Comparison of ENCODE assay signal across 8 cellular contexts in genomic region chr5:42005561-42006153, GRCh38.
DNase-seq lines count a peak whose midpoint lies in the region; ATAC-seq and TF ChIP-seq lines count a peak whose summit lies in the region.

No MANE protein-coding gene starts in this region.

- peak; percentile 58 to 73 (median 72) for TF ChIP-seq CTCF in right lobe of liver (IDR thresholded peaks at IDR 0.05)

- TF ChIP-seq POLR2A in right lobe of liver (IDR thresholded peaks at IDR 0.05) = no peak

- H2AFZ ChIP-seq in Karpas-422 (ENCODE audit: low read length) = no peak overlapping the region

- intact Hi-C loops in right lobe of liver (cut with DNase I) = no loop called here

- DNase-seq in DMS53 (lab: John Stamatoyannopoulos, UW) = peak; percentile 44
- peak; percentile 69 for DNase-seq in Karpas-422
- DNase-seq in amniotic epithelial cell (ENCODE audit: low read depth) = peak; percentile 15
- DNase-seq in right lobe of liver = no peak
- DNase-seq in stimulated activated CD4-positive, alpha-beta T cell treated with anti-CD3 and anti-CD28 coated beads, Interleukin-4, amount 100 ng/mL, for 1 hour = no peak
- no peak for DNase-seq in activated naive CD4-positive, alpha-beta T cell (lab: John Stamatoyannopoulos, UW)
- no peak for DNase-seq in NCI-H1048 (lab: John Stamatoyannopoulos, UW)

- H3K4me1 ChIP-seq in Karpas-422 (ENCODE audit: low read length) (no peaks in the 10 kb centered on the region), right lobe of liver (no peaks in the 10 kb centered on the region)

- no peaks in the 10 kb centered on the region for H4K20me1 ChIP-seq in Karpas-422 (ENCODE audit: insufficient read depth, low read depth, low read length)

- no peak overlapping the region for H3K4me2 ChIP-seq in Karpas-422 (ENCODE audit: low read depth, low read length, poor library complexity, severe bottlenecking)

- H3K9me3 ChIP-seq in Karpas-422 (ENCODE audit: low read length) = no peaks in the 10 kb centered on the region
- H3K9me3 ChIP-seq in right lobe of liver = no peaks in the 10 kb centered on the region

- H3K27me3 ChIP-seq in Karpas-422 (ENCODE audit: low read length) (no peaks in the 10 kb centered on the region), right lobe of liver (no peaks in the 10 kb centered on the region)

- H3K27ac ChIP-seq in Karpas-422 (ENCODE audit: low read length) (no peak overlapping the region), right lobe of liver (no peak overlapping the region)

- no peaks in the 10 kb centered on the region for H3K79me2 ChIP-seq in Karpas-422 (ENCODE audit: low read length)

- ATAC-seq in GM21360 (IDR thresholded peaks at IDR 0.05; ENCODE audit: unreplicated experiment) (peak; percentile 87), right lobe of liver (peak; percentile 59 to 66 (median 64))

- no peaks in the 10 kb centered on the region for H3K36me3 ChIP-seq in Karpas-422 (ENCODE audit: insufficient read depth, low read length)
- no peaks in the 10 kb centered on the region for H3K36me3 ChIP-seq in right lobe of liver

- H3K4me3 ChIP-seq in Karpas-422 (ENCODE audit: low read length) (no peak overlapping the region), right lobe of liver (no peak overlapping the region)

- H3K9ac ChIP-seq in Karpas-422 (ENCODE audit: low read length) = no peak overlapping the region

- WGBS in right lobe of liver (ENCODE audit: insufficient coverage, low coverage, low lambda C conversion rate, missing lambda C conversion rate) = 0% methylated on average over 1 of the region's 1 CpG

- no peaks in the 10 kb centered on the region for H3K9me2 ChIP-seq in Karpas-422 (replicated peaks; ENCODE audit: insufficient read depth, low read length)

Comparison
In these comparisons a context has a peak if more than half of its experiments do, and no peak if none do; other contexts are left out.
1. DNase-seq: peak in DMS53 (single experiment), Karpas-422 (single experiment) and amniotic epithelial cell (single experiment); none in right lobe of liver (0 of 3), stimulated activated CD4-positive, alpha-beta T cell treated with anti-CD3 and anti-CD28 coated beads, Interleukin-4, amount 100 ng/mL, for 1 hour (single experiment), activated naive CD4-positive, alpha-beta T cell (0 of 4) and NCI-H1048 (single experiment).